8 cellular contexts compared by ENCODE assay signal in the genomic region with DNA sequence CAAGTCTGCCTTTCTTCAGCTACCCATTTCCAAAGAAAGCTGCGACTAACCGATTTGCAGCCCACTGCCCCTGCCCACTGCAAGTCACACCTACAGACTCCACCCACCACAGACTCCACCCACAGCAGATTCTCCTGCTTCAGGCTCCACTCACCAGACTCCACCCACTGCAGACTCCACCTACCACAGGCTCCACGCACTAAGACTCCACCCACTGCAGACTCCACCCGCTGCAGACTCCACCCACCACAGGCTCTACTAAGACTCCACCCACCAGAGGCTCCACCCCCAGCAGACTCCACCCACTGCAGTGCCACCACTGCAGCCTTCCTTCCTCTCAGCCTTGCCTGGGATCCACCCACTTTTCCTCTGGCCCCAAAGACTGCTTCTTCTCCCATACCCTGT. TPM values are rescaled to one million over a fixed set of nuclear protein-coding genes. Genes with fewer than 3 reads are reported as not detected.
DNase-seq lines count a peak whose midpoint lies in the region; ATAC-seq and TF ChIP-seq lines count a peak whose summit lies in the region.

No MANE protein-coding gene starts in this region.

- H3K27ac ChIP-seq in DND-41 (ENCODE audit: low read length), result no peak overlapping the region
- H3K27ac ChIP-seq in WERI-Rb-1, result no peak overlapping the region
- H3K27ac ChIP-seq in esophagus muscularis mucosa (replicated peaks in 1 of 4), result no peak overlapping the region

- peaks cover 14% of the 10 kb centered on the region; the same call in 1 of the 2 replicates for H4K20me1 ChIP-seq in DND-41 (ENCODE audit: insufficient read depth, low read length)

- TF ChIP-seq CTCF in DND-41 (IDR thresholded peaks at IDR 0.05; ENCODE audit: borderline replicate concordance, extremely low read depth, low read length, poor library complexity, severe bottlenecking) (no peak), WERI-Rb-1 (IDR thresholded peaks at IDR 0.05; ENCODE audit: low read depth, low read length) (no peak), esophagus muscularis mucosa (IDR thresholded peaks at IDR 0.05) (no peak)

- H2AFZ ChIP-seq in DND-41 (ENCODE audit: low read depth, low read length), result no peak overlapping the region

- no peaks in the 10 kb centered on the region for H3K4me1 ChIP-seq in DND-41 (ENCODE audit: insufficient read depth, low read length)
- H3K4me1 ChIP-seq in esophagus muscularis mucosa, result peaks cover 15 to 34% (median 17%) of the 10 kb centered on the region in 4 donors

- H3K36me3 ChIP-seq in DND-41 (ENCODE audit: insufficient read depth, low read length), result no peaks in the 10 kb centered on the region
- no peaks in the 10 kb centered on the region for H3K36me3 ChIP-seq in WERI-Rb-1
- H3K36me3 ChIP-seq in esophagus muscularis mucosa, result no peaks in the 10 kb centered on the region

- H3K4me3 ChIP-seq in DND-41 (ENCODE audit: low read depth in 1 of 2, low read length in 2 of 2) (no peak overlapping the region), WERI-Rb-1 (ENCODE audit: low read depth, low read length) (no peak overlapping the region), esophagus muscularis mucosa (no peak overlapping the region)

- no peak overlapping the region for H3K9ac ChIP-seq in DND-41 (ENCODE audit: low read depth, low read length)

- no peaks in the 10 kb centered on the region for H3K79me2 ChIP-seq in DND-41 (ENCODE audit: insufficient read depth, low read length)

- DNase-seq in DND-41 (peak; percentile 70), WERI-Rb-1 (peak; percentile 65), Right ventricle myocardium superior (peak; percentile 57), NCI-H2081 treated with DMSO at 0.1 percent for 48 hours (lab: John Stamatoyannopoulos, UW) (no peak), posterior vena cava (ENCODE audit: low spot score) (no peak), esophagus muscularis mucosa (ENCODE audit: extremely low spot score) (no peak)
- peak; percentile 3 to 24 for DNase-seq in stimulated activated CD4-positive, alpha-beta T cell treated with anti-CD3 and anti-CD28 coated beads, Interleukin-4, amount 100 ng/mL, for 4 hours

- no peak overlapping the region for H3K4me2 ChIP-seq in DND-41 (ENCODE audit: insufficient read depth, low read length)

- no peak for TF ChIP-seq POLR2A in esophagus muscularis mucosa (IDR thresholded peaks at IDR 0.05; ENCODE audit: low read depth)

- ATAC-seq in DND-41 (ENCODE audit: insufficient read depth, low read depth), result peak; percentile 84
- peak; percentile 54 for ATAC-seq in HG02884 (IDR thresholded peaks at IDR 0.05; ENCODE audit: unreplicated experiment)
- peak; percentile 36 for ATAC-seq in Right ventricle myocardium superior (ENCODE audit: poor library complexity)

- intact Hi-C loops in Right ventricle myocardium superior (cut with DNase I), result no loop called here
- intact Hi-C loops in posterior vena cava (cut with DNase I), result loop anchor here in 1 of 2 donors (1.0 kb wide), 1 partner anchor 33 kb away; no protein-coding TSS in a partner anchor
- intact Hi-C loops in esophagus muscularis mucosa (cut with DNase I), result no loop called here

- TF ChIP-seq EP300 in esophagus muscularis mucosa (IDR thresholded peaks at IDR 0.05), result no peak

- WGBS in esophagus muscularis mucosa, result 60% methylated on average over 4 of the region's 4 CpGs

- H3K9me3 ChIP-seq in DND-41 (ENCODE audit: insufficient read depth, low read length, severe bottlenecking) (no peaks in the 10 kb centered on the region), WERI-Rb-1 (ENCODE audit: severe bottlenecking) (no peaks in the 10 kb centered on the region), esophagus muscularis mucosa (no peaks in the 10 kb centered on the region)

- H3K27me3 ChIP-seq in DND-41 (ENCODE audit: insufficient read depth, low read length, poor library complexity) (no peaks in the 10 kb centered on the region), WERI-Rb-1 (ENCODE audit: insufficient read depth, low read depth, severe bottlenecking) (no peaks in the 10 kb centered on the region), esophagus muscularis mucosa (no peaks in the 10 kb centered on the region)

RNA-seq across cellular contexts. Expression of gene ABLIM2, which starts 41.3 kb away (rescaled TPM):
- total RNA-seq in Right ventricle myocardium superior (26.8 TPM), posterior vena cava (10 to 100 TPM; 11.7 to 23.8 TPM), esophagus muscularis mucosa (10 to 100 TPM in 1 of 4 donors, 1 to 10 TPM in 3; 4.2 to 28.5 (median 8.7) TPM)

Comparison
In these comparisons a context has a peak if more than half of its experiments do, and no peak if none do; other contexts are left out.
1. DNase-seq: peak in DND-41 (single experiment), WERI-Rb-1 (single experiment), Right ventricle myocardium superior (single experiment) and stimulated activated CD4-positive, alpha-beta T cell treated with anti-CD3 and anti-CD28 coated beads, Interleukin-4, amount 100 ng/mL, for 4 hours (2 of 2); none in NCI-H2081 treated with DMSO at 0.1 percent for 48 hours (single experiment), posterior vena cava (single experiment) and esophagus muscularis mucosa (single experiment).
2. Peak in every context shown above with its lines, with median percentiles within 50 percentile points of each other: ATAC-seq.